In the genomic region with DNA sequence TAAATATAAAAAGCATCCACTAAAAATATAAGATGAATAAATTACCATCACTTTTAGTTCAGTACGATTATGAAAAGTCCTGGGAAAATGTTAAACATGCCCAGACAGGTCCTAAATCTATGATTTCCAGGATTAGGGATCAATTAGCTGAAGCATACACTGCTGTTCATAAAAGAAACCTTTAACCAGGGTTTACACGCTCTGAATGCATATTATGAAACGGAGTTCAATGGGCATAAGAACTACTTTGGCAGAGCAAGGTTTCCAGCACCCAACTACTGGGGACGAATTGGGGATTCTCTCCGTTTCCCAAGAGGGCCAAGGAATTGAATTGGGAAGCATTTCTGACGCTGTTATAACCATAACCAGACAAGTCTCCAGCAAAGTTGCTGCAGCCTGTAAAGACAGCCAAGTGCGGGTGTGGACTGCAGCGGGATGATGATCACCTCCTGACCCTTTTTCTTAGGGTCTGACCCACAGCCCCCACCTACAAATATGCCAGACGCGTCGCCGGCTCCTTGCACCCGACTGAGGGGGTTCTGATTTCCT, we compare ENCODE assay signal across 8 cellular contexts. TPM values are rescaled to one million over a fixed set of nuclear protein-coding genes. Genes with fewer than 3 reads are reported as not detected.
A peak's percentile ranks its signal among the peaks of the same experiment; 100 is the strongest.
DNase-seq lines count a peak whose midpoint lies in the region; ATAC-seq, FAIRE-seq and TF ChIP-seq lines count a peak whose summit lies in the region.

No MANE protein-coding gene starts in this region.

- H3K4me3 Mint-ChIP-seq in activated CD4-positive, alpha-beta T cell treated with anti-CD3 and anti-CD28 coated beads, Interleukin-2, amount 10 ng/mL, durations not matched to agents 24 days and 14 days: peak overlapping the region; percentile 92
- H3K4me3 Mint-ChIP-seq in activated T-helper 2 cell treated with anti-CD3 and anti-CD28 coated beads, Interferon-gamma antibody, Interleukin-2, Interleukin-4, amounts not matched to agents 10 μg/mL and 5 μg/mL and 100 μg/mL, durations not matched to agents 14 hours and 24 hours and 36 hours (ENCODE audit: low read depth): peak overlapping the region; percentile 91

- H3K27ac Mint-ChIP-seq in activated CD4-positive, alpha-beta T cell treated with anti-CD3 and anti-CD28 coated beads, Interleukin-2, amount 10 ng/mL, durations not matched to agents 24 days and 14 days: peak overlapping the region; percentile 58
- H3K27ac Mint-ChIP-seq in activated T-helper 2 cell treated with anti-CD3 and anti-CD28 coated beads, Interferon-gamma antibody, Interleukin-2, Interleukin-4, amounts not matched to agents 10 μg/mL and 5 μg/mL and 100 μg/mL, durations not matched to agents 14 hours and 24 hours and 36 hours: peak overlapping the region; percentile 75

- no peak for FAIRE-seq in keratinocyte (lab: Jason Lieb, UNC)

- no peaks in the 10 kb centered on the region for H3K27me3 ChIP-seq in keratinocyte (ENCODE audit: control insufficient read depth, extremely low read depth, insufficient read depth, low read length)

- H3K4me1 ChIP-seq in keratinocyte (ENCODE audit: control insufficient read depth, extremely low read depth, insufficient read depth, low read length): peaks cover 19% of the 10 kb centered on the region

- DNase-seq in activated CD4-positive, alpha-beta T cell treated with anti-CD3 and anti-CD28 coated beads, Interleukin-2, amount 10 ng/mL, durations not matched to agents 24 days and 14 days: no peak
- DNase-seq in activated CD4-positive, alpha-beta T cell treated with anti-CD3 and anti-CD28 coated beads for 48 hours: no peak
- DNase-seq in activated T-helper 2 cell treated with anti-CD3 and anti-CD28 coated beads, Interferon-gamma antibody, Interleukin-2, Interleukin-4, amounts not matched to agents 10 μg/mL and 5 μg/mL and 100 μg/mL, durations not matched to agents 14 hours and 24 hours and 36 hours (ENCODE audit: low spot score): no peak
- DNase-seq in keratinocyte (ENCODE audit: low read depth, low spot score): no peak
- DNase-seq in effector CD8-positive, alpha-beta T cell (lab: John Stamatoyannopoulos, UW): no peak
- no peak for DNase-seq in AG20443 (ENCODE audit: low spot score)

- peak overlapping the region; percentile 86 for H3K9ac ChIP-seq in keratinocyte (ENCODE audit: control insufficient read depth, extremely low read depth, insufficient read depth, low read length)

- no peak for ATAC-seq in GM18519 (IDR thresholded peaks at IDR 0.05; ENCODE audit: low FRiP score, unreplicated experiment)

- dilution Hi-C loops in keratinocyte (cut with MboI; ENCODE audit: extremely low pct_ligation_motif_present, low sequenced_read_pairs): no loop called here

- intact Hi-C loops in activated CD4-positive, alpha-beta T cell treated with anti-CD3 and anti-CD28 coated beads, Interleukin-2, amount 10 ng/mL, durations not matched to agents 24 days and 14 days (cut with micrococcal nuclease): loop anchor here (1.0 to 5.0 kb wide), 7 partner anchors 78 to 1130 kb away; partner anchors contain the start of genes ATF3, DTL, INTS7 and LPGAT1
- intact Hi-C loops in activated T-helper 2 cell treated with anti-CD3 and anti-CD28 coated beads, Interferon-gamma antibody, Interleukin-2, Interleukin-4, amounts not matched to agents 10 μg/mL and 5 μg/mL and 100 μg/mL, durations not matched to agents 14 hours and 24 hours and 36 hours (cut with micrococcal nuclease): loop anchor here (1.0 to 10.0 kb wide), 5 partner anchors 47 to 257 kb away; partner anchors contain the start of gene LPGAT1

- H3K9me3 Mint-ChIP-seq in activated CD4-positive, alpha-beta T cell treated with anti-CD3 and anti-CD28 coated beads, Interleukin-2, amount 10 ng/mL, durations not matched to agents 24 days and 14 days: no peaks in the 10 kb centered on the region
- no peaks in the 10 kb centered on the region for H3K9me3 Mint-ChIP-seq in activated T-helper 2 cell treated with anti-CD3 and anti-CD28 coated beads, Interferon-gamma antibody, Interleukin-2, Interleukin-4, amounts not matched to agents 10 μg/mL and 5 μg/mL and 100 μg/mL, durations not matched to agents 14 hours and 24 hours and 36 hours

- peak overlapping the region; percentile 71 for H3K4me2 ChIP-seq in keratinocyte (ENCODE audit: control insufficient read depth, extremely low read depth, insufficient read depth, low read depth, low read length)

- H3K9me1 ChIP-seq in keratinocyte (ENCODE audit: control insufficient read depth, extremely low read depth, insufficient read depth, low read length): no peaks in the 10 kb centered on the region

- no peak for TF ChIP-seq CTCF in keratinocyte (optimal IDR thresholded peaks at IDR 0.05 in 1 of 3, IDR thresholded peaks at IDR 0.05 in 1 of 3, conservative IDR thresholded peaks at IDR 0.05 in 1 of 3; ENCODE audit: extremely low read depth in 1 of 3, insufficient read depth in 2 of 3, low read length in 3 of 3)

- no peaks in the 10 kb centered on the region for H3K9me3 ChIP-seq in keratinocyte (ENCODE audit: control insufficient read depth, low read depth, low read length)

- peak overlapping the region; percentile 94 to 96 (median 96) for H3K4me3 ChIP-seq in keratinocyte (ENCODE audit: control insufficient read depth in 2 of 3, extremely low read depth in 1 of 3, insufficient read depth in 2 of 3, low read depth in 1 of 3, low read length in 3 of 3)

- H3K4me1 Mint-ChIP-seq in activated CD4-positive, alpha-beta T cell treated with anti-CD3 and anti-CD28 coated beads, Interleukin-2, amount 10 ng/mL, durations not matched to agents 24 days and 14 days: peaks cover 32% of the 10 kb centered on the region
- peaks cover 44% of the 10 kb centered on the region for H3K4me1 Mint-ChIP-seq in activated T-helper 2 cell treated with anti-CD3 and anti-CD28 coated beads, Interferon-gamma antibody, Interleukin-2, Interleukin-4, amounts not matched to agents 10 μg/mL and 5 μg/mL and 100 μg/mL, durations not matched to agents 14 hours and 24 hours and 36 hours (ENCODE audit: low read depth)

- H4K20me1 ChIP-seq in keratinocyte (ENCODE audit: control insufficient read depth, extremely low read depth, insufficient read depth, low read length): no peaks in the 10 kb centered on the region

- H3K27ac ChIP-seq in keratinocyte (ENCODE audit: control insufficient read depth, insufficient read depth, low read length) (peak overlapping the region; percentile 74), temporal lobe (ENCODE audit: low read depth, low read length) (peak overlapping the region; percentile 50)

- H3K79me2 ChIP-seq in keratinocyte (ENCODE audit: control insufficient read depth, insufficient read depth, low read length): peaks cover 40% of the 10 kb centered on the region

- peaks cover 4% of the 10 kb centered on the region for H3K27me3 Mint-ChIP-seq in activated CD4-positive, alpha-beta T cell treated with anti-CD3 and anti-CD28 coated beads, Interleukin-2, amount 10 ng/mL, durations not matched to agents 24 days and 14 days
- no peaks in the 10 kb centered on the region for H3K27me3 Mint-ChIP-seq in activated T-helper 2 cell treated with anti-CD3 and anti-CD28 coated beads, Interferon-gamma antibody, Interleukin-2, Interleukin-4, amounts not matched to agents 10 μg/mL and 5 μg/mL and 100 μg/mL, durations not matched to agents 14 hours and 24 hours and 36 hours (ENCODE audit: low read depth)

- H3K36me3 ChIP-seq in keratinocyte (ENCODE audit: control insufficient read depth in 2 of 2, extremely low read depth in 1 of 2, insufficient read depth in 2 of 2, low read length in 2 of 2): peaks cover 4 to 6% of the 10 kb centered on the region in 2 experiments

- peak overlapping the region; percentile 51 for H2AFZ ChIP-seq in keratinocyte (ENCODE audit: control insufficient read depth, low read length)

- H3K36me3 Mint-ChIP-seq in activated CD4-positive, alpha-beta T cell treated with anti-CD3 and anti-CD28 coated beads, Interleukin-2, amount 10 ng/mL, durations not matched to agents 24 days and 14 days (ENCODE audit: low read depth): peaks cover 31% of the 10 kb centered on the region
- H3K36me3 Mint-ChIP-seq in activated T-helper 2 cell treated with anti-CD3 and anti-CD28 coated beads, Interferon-gamma antibody, Interleukin-2, Interleukin-4, amounts not matched to agents 10 μg/mL and 5 μg/mL and 100 μg/mL, durations not matched to agents 14 hours and 24 hours and 36 hours (ENCODE audit: low read depth): peaks cover 40% of the 10 kb centered on the region

RNA-seq across cellular contexts. Expression of gene SLC30A1, which starts 1.6 kb away (rescaled TPM):
- total RNA-seq in activated CD4-positive, alpha-beta T cell treated with anti-CD3 and anti-CD28 coated beads, Interleukin-2, amount 10 ng/mL, durations not matched to agents 24 days and 14 days: 8.5 and 9.0 TPM in 2 replicates
- total RNA-seq in activated T-helper 2 cell treated with anti-CD3 and anti-CD28 coated beads, Interferon-gamma antibody, Interleukin-2, Interleukin-4, amounts not matched to agents 10 μg/mL and 5 μg/mL and 100 μg/mL, durations not matched to agents 14 hours and 24 hours and 36 hours: 7.9 and 8.0 TPM in 2 replicates
- polyA plus RNA-seq in keratinocyte: 11.8 to 17.2 TPM (median 12.4 TPM) in 3 replicates
- polyA plus RNA-seq in keratinocyte (2011; ENCODE audit: low read depth): 18.5 TPM
- polyA plus RNA-seq in keratinocyte (2011; cell fraction: cytosol; rRNA removed): 5.4 and 10.8 TPM in 2 replicates
- polyA plus RNA-seq in keratinocyte (2011; cell fraction: nucleus; rRNA removed): 16.8 and 26.0 TPM in 2 replicates
- 20.3 and 34.7 TPM in 2 replicates for polyA plus RNA-seq in keratinocyte (2012; ENCODE audit: low replicate concordance)
- 5.9 to 26.5 TPM (median 16.6 TPM) in 3 replicates for polyA minus RNA-seq in keratinocyte
- 23.6 TPM for polyA minus RNA-seq in keratinocyte (2011; cell fraction: cytosol; rRNA and poly(A)+ RNA removed)
- 52.2 and 72.0 TPM in 2 replicates for polyA minus RNA-seq in keratinocyte (2011; cell fraction: nucleus; rRNA and poly(A)+ RNA removed)
- total RNA-seq in temporal lobe: 21.6 TPM
